8 cellular contexts compared by ENCODE assay signal in genomic region chr2:178530625-178531142, GRCh38. TPM values are rescaled to one million over a fixed set of nuclear protein-coding genes. Genes with fewer than 3 reads are reported as not detected.
DNase-seq lines count a peak whose midpoint lies in the region; ATAC-seq, FAIRE-seq and TF ChIP-seq lines count a peak whose summit lies in the region.

No MANE protein-coding gene starts in this region.

- RAD21 ChIA-PET in GM12878 (lab: Charles Lee; ENCODE audit: unreplicated experiment), result interaction anchor here (1.0 to 4.8 kb wide), 4 partner anchors 49 to 125 kb away, joined by 3 to 29 read pairs (median 6); no protein-coding TSS in a partner anchor

- SMC1A ChIA-PET in GM12878 (lab: Charles Lee; ENCODE audit: uncharacterized antibody, unreplicated experiment), result interaction anchor here (0.9 to 2.4 kb wide), 12 partner anchors 11 to 126 kb away, joined by 3 to 18 read pairs (median 3); partner anchors contain the start of gene FKBP7

- intact Hi-C loops in GM12878 (cut with micrococcal nuclease; ENCODE audit: unreplicated experiment) (loop anchor here (1.0 to 5.0 kb wide), 2 partner anchors 51 to 128 kb away; no protein-coding TSS in a partner anchor), PC-3 (cut with micrococcal nuclease) (no loop called here), Right ventricle myocardium inferior (cut with DNase I) (no loop called here)

- H3K9ac ChIP-seq in GM12878 (ENCODE audit: control insufficient read depth, insufficient read depth, low read length) (peak overlapping the region; percentile 72), PC-3 (ENCODE audit: low read length) (no peak overlapping the region)

- peak; percentile 87 for FAIRE-seq in GM12878 (lab: Jason Lieb, UNC)

- H3F3A ChIP-seq in PC-3 (ENCODE audit: low read length, unreplicated experiment), result no peaks in the 10 kb centered on the region

- 0% methylated on average over 8 of the region's 8 CpGs for WGBS in GM12878 (ENCODE audit: insufficient coverage, insufficient replicate concordance, low lambda C conversion rate, missing lambda C conversion rate)

- peak; percentile 89 for ATAC-seq in GM19468 (IDR thresholded peaks at IDR 0.05; ENCODE audit: extremely low read depth, unreplicated experiment)
- ATAC-seq in HG03469 (IDR thresholded peaks at IDR 0.05; ENCODE audit: unreplicated experiment), result peak; percentile 96
- ATAC-seq in GM12878, result peak; percentile 91
- no peak for ATAC-seq in PC-3
- ATAC-seq in Right ventricle myocardium inferior, result no peak

- H4K20me1 ChIP-seq in GM12878 (ENCODE audit: control insufficient read depth, insufficient read depth) (no peaks in the 10 kb centered on the region), PC-3 (ENCODE audit: low read length) (no peaks in the 10 kb centered on the region)

- H3K4me1 ChIP-seq in GM12878 (ENCODE audit: control insufficient read depth, insufficient read depth, low read length) (peaks cover 33% of the 10 kb centered on the region), PC-3 (ENCODE audit: insufficient read depth, low read length) (no peaks in the 10 kb centered on the region)

- peak; percentile 43; the same call in 1 of the 2 replicates for TF ChIP-seq POLR2A in GM12878 (IDR thresholded peaks at IDR 0.05; ENCODE audit: low read depth, low read length)

- TF ChIP-seq RAD21 in GM12878 (IDR thresholded peaks at IDR 0.05; ENCODE audit: insufficient read depth, low read depth, low read length), result peak; percentile 25; the same call in 1 of the 2 replicates

- H3K27ac ChIP-seq in GM12878 (ENCODE audit: control insufficient read depth, insufficient read depth) (peak overlapping the region; percentile 84), PC-3 (ENCODE audit: low read length) (no peak overlapping the region)

- H3K36me3 ChIP-seq in GM12878 (ENCODE audit: control insufficient read depth in 2 of 2, insufficient read depth in 2 of 2, low read length in 1 of 2) (peaks cover 3 to 15% of the 10 kb centered on the region in 2 experiments), PC-3 (ENCODE audit: low read depth, low read length) (0 out of 2 replicates have a peak, but pooled peaks cover 4% of the 10 kb centered on the region)

- H3K9me2 ChIP-seq in PC-3 (replicated peaks; ENCODE audit: low read length), result no peaks in the 10 kb centered on the region

- CTCF ChIA-PET in GM12878 (lab: Yijun Ruan, JAX) (interaction anchor here (0.7 to 2.2 kb wide), 5 partner anchors 14 to 418 kb away, joined by 3 to 11 read pairs (median 4); partner anchors contain the start of gene RBM45), PC-3 (lab: Charles Lee) (no interaction called here)

- H3K9me3 ChIP-seq in GM12878 (replicated peaks; ENCODE audit: control insufficient read depth, insufficient read depth, low read length), result no peaks in the 10 kb centered on the region; the same call in 2 of the 3 replicates
- H3K9me3 ChIP-seq in PC-3 (ENCODE audit: low read length), result no peaks in the 10 kb centered on the region

- POLR2A ChIA-PET in GM12878 (lab: Charles Lee) (interaction anchor here (0.8 to 1.4 kb wide), 5 partner anchors 9 to 49 kb away, joined by 3 to 6 read pairs (median 3); no protein-coding TSS in a partner anchor), PC-3 (lab: Charles Lee; ENCODE audit: unreplicated experiment) (no interaction called here)

- H3K27me3 ChIP-seq in GM12878 (replicated peaks in 1 of 2; ENCODE audit: control insufficient read depth in 2 of 2, insufficient read depth in 2 of 2, low read length in 1 of 2) (no peaks in the 10 kb centered on the region), PC-3 (ENCODE audit: low read length) (no peaks in the 10 kb centered on the region)

- in situ Hi-C loops in GM12878 (cut with MboI), result no loop called here

- H3K4me2 ChIP-seq in GM12878 (ENCODE audit: control insufficient read depth, insufficient read depth) (peak overlapping the region; percentile 94), PC-3 (ENCODE audit: low read length) (no peak overlapping the region)

- TF ChIP-seq CTCF in GM12864 (IDR thresholded peaks at IDR 0.05; ENCODE audit: low read depth, low read length, missing control alignments), result no peak
- no peak for TF ChIP-seq CTCF in GM12878 (IDR thresholded peaks at IDR 0.05 in 2 of 3, conservative IDR thresholded peaks at IDR 0.05 in 1 of 3; ENCODE audit: control insufficient read depth in 2 of 3, extremely low read depth in 1 of 3, insufficient read depth in 1 of 3, low read depth in 3 of 3, low read length in 3 of 3)
- no peak for TF ChIP-seq CTCF in PC-3 (conservative IDR thresholded peaks at IDR 0.05; ENCODE audit: low read depth, low read length)

- DNase-seq in GM12864 (ENCODE audit: low read depth) (peak; percentile 89), GM12878 (ENCODE audit: low read depth, low spot score) (peak; percentile 96), glomerular visceral epithelial cell (ENCODE audit: extremely low spot score) (no peak), PC-3 (no peak), Right ventricle myocardium inferior (ENCODE audit: missing footprints) (no peak)
- DNase-seq in activated effector memory CD4-positive, alpha-beta T cell treated with anti-CD3 and anti-CD28 coated beads, Interleukin-2, amount 50 U/mL, for 16 hours, result no peak

- peaks cover 58% of the 10 kb centered on the region for H3K79me2 ChIP-seq in GM12878 (ENCODE audit: control insufficient read depth, insufficient read depth, low read length)
- 0 out of 2 replicates have a peak, but pooled peaks cover 5% of the 10 kb centered on the region for H3K79me2 ChIP-seq in PC-3 (ENCODE audit: low read length)

- H3K4me3 ChIP-seq in GM12864 (ENCODE audit: low read depth, low read length) (peak overlapping the region; percentile 37), GM12878 (peak overlapping the region; percentile 54), PC-3 (ENCODE audit: low read length) (no peak overlapping the region)

- TF ChIP-seq EP300 in GM12878 (IDR thresholded peaks at IDR 0.05; ENCODE audit: borderline replicate concordance in 1 of 2, control insufficient read depth in 1 of 2, low read depth in 2 of 2, low read length in 2 of 2), result peak; percentile 86 to 89; a peak in 3 of 4 replicates

- H2AFZ ChIP-seq in GM12878 (ENCODE audit: control insufficient read depth, low read depth, low read length) (peak overlapping the region; percentile 64), PC-3 (ENCODE audit: low read length) (no peak overlapping the region)

- no TSS peak for BruUV-seq in GM12878 (replicated peaks; lab: Mats Ljungman, UMichigan)
- no TSS peak for BruUV-seq in PC-3 (replicated peaks; lab: Mats Ljungman, UMichigan)

TF ChIP-seq in GM12878, 131 proteins besides CTCF, POLR2A, EP300 and RAD21 (continues in another document):
- TF ChIP-seq BHLHE40 (IDR thresholded peaks at IDR 0.05; ENCODE audit: borderline replicate concordance in 1 of 2, low read depth in 2 of 2, low read length in 1 of 2) (peak; percentile 63 to 69; a peak in 2 of 4 replicates), MYB (IDR thresholded peaks at IDR 0.05; ENCODE audit: borderline replicate concordance, low read depth, low read length) (peak; percentile 56; the same call in 1 of the 2 replicates), EGR1 (IDR thresholded peaks at IDR 0.05; ENCODE audit: borderline replicate concordance in 1 of 2, low read depth in 2 of 2, low read length in 2 of 2) (no peak), SMARCA5 (IDR thresholded peaks at IDR 0.05) (no peak), POLR2AphosphoS5 (IDR thresholded peaks at IDR 0.05; ENCODE audit: low read length) (peak; percentile 66), TCF3 (IDR thresholded peaks at IDR 0.05; ENCODE audit: borderline replicate concordance, insufficient read depth, low read depth, low read length) (no peak), ZNF622 (IDR thresholded peaks at IDR 0.05) (no peak), SMAD5 (IDR thresholded peaks at IDR 0.05; ENCODE audit: low read depth) (no peak), MYC (IDR thresholded peaks at IDR 0.05; ENCODE audit: insufficient read depth, insufficient read length, insufficient replicate concordance, low read length, severe bottlenecking) (no peak)

RNA-seq across cellular contexts. Expression of gene PLEKHA3, which starts 50.4 kb away (rescaled TPM):
- total RNA-seq in GM12878 (2013; cell fraction: nucleolus; rRNA removed), result 9.8 and 12.6 TPM in 2 replicates
- total RNA-seq in GM12878 (2014; rRNA removed) (3.8 and 3.9 TPM in 2 replicates), GM12878 (2014; rRNA removed; fragmentation: Illumina TruSeq; extraction: Trizol) (7.1 and 7.3 TPM in 2 replicates), GM12878 (2021) (13.3 and 15.3 TPM in 2 replicates), PC-3 (2014; rRNA removed) (16.4 and 16.7 TPM in 2 replicates), Right ventricle myocardium inferior (36.4 TPM)
- 1.3 TPM for polyA plus RNA-seq in GM12878 (2011; ENCODE audit: low read depth)
- polyA plus RNA-seq in GM12878 (2011; rRNA removed) (21.1 and 34.0 TPM in 2 replicates), GM12878 (2014; fragmentation: Illumina TruSeq; extraction: Trizol) (7.2 and 7.3 TPM in 2 replicates), GM12878 (2014; fragmentation: Nextera tagmentation; extraction: Ambion mirVana) (1 to 10 TPM; 1.4 to 2.0 TPM), GM12878 (2014; rRNA removed) (5.4 and 7.6 TPM in 2 replicates), GM12878 (2016; fragmentation: Nextera tagmentation; extraction: Ambion mirVana) (10 to 100 TPM; 10.3 to 10.6 TPM)
- 3.0 and 3.4 TPM in 2 replicates for polyA plus RNA-seq in GM12878 (2011; cell fraction: cytosol; rRNA removed)
- polyA plus RNA-seq in GM12878 (2011; cell fraction: nucleus; rRNA removed), result 3.9 and 5.8 TPM in 2 replicates
- polyA plus RNA-seq in GM12878 (2012), result 4.5 and 6.7 TPM in 2 replicates
- 4.4 and 7.1 TPM in 2 replicates for polyA minus RNA-seq in GM12878 (2011; rRNA and poly(A)+ RNA removed)
- 2.9 and 7.5 TPM in 2 replicates for polyA minus RNA-seq in GM12878 (2011; cell fraction: cytosol; rRNA and poly(A)+ RNA removed)
- polyA minus RNA-seq in GM12878 (2011; cell fraction: nucleus; rRNA and poly(A)+ RNA removed), result 5.0 and 8.4 TPM in 2 replicates

RNA-seq across cellular contexts. Expression of gene FKBP7, which starts 52.3 kb away (rescaled TPM):
- 5.1 and 5.2 TPM in 2 replicates for total RNA-seq in GM12878 (2013; cell fraction: nucleolus; rRNA removed)
- total RNA-seq in GM12878 (2014; rRNA removed) (7.8 and 10.2 TPM in 2 replicates), GM12878 (2014; rRNA removed; fragmentation: Illumina TruSeq; extraction: Trizol) (9.6 and 10.5 TPM in 2 replicates), GM12878 (2021) (5.6 and 6.4 TPM in 2 replicates), PC-3 (2014; rRNA removed) (3.7 and 4.2 TPM in 2 replicates), Right ventricle myocardium inferior (9.3 TPM)
- 4.9 TPM for polyA plus RNA-seq in GM12878 (2011; ENCODE audit: low read depth)
- polyA plus RNA-seq in GM12878 (2011; rRNA removed) (6.3 and 8.1 TPM in 2 replicates), GM12878 (2014; fragmentation: Illumina TruSeq; extraction: Trizol) (15.2 and 17.0 TPM in 2 replicates), GM12878 (2014; fragmentation: Nextera tagmentation; extraction: Ambion mirVana) (10 to 100 TPM; 16.6 to 16.7 TPM), GM12878 (2014; rRNA removed) (9.8 and 11.3 TPM in 2 replicates), GM12878 (2016; fragmentation: Nextera tagmentation; extraction: Ambion mirVana) (10 to 100 TPM; 13.7 to 14.7 TPM)
- 2.8 TPM in 2 replicates for polyA plus RNA-seq in GM12878 (2011; cell fraction: cytosol; rRNA removed)
- polyA plus RNA-seq in GM12878 (2011; cell fraction: nucleus; rRNA removed), result 2.4 and 2.9 TPM in 2 replicates
- polyA plus RNA-seq in GM12878 (2012), result 3.6 and 4.4 TPM in 2 replicates
- 1.1 and 1.8 TPM in 2 replicates for polyA minus RNA-seq in GM12878 (2011; rRNA and poly(A)+ RNA removed)
- 0.94 and 2.8 TPM in 2 replicates for polyA minus RNA-seq in GM12878 (2011; cell fraction: cytosol; rRNA and poly(A)+ RNA removed)
- 3.9 and 5.0 TPM in 2 replicates for polyA minus RNA-seq in GM12878 (2011; cell fraction: nucleus; rRNA and poly(A)+ RNA removed)

Comparison
In these comparisons a context has a peak if more than half of its experiments do, and no peak if none do; other contexts are left out.
1. DNase-seq: peak in GM12864 (single experiment) and GM12878 (single experiment); none in glomerular visceral epithelial cell (single experiment), PC-3 (single experiment), activated effector memory CD4-positive, alpha-beta T cell treated with anti-CD3 and anti-CD28 coated beads, Interleukin-2, amount 50 U/mL, for 16 hours (single experiment) and Right ventricle myocardium inferior (single experiment).
2. ATAC-seq: peak in GM19468 (single experiment), HG03469 (single experiment) and GM12878 (single experiment); none in PC-3 (single experiment) and Right ventricle myocardium inferior (single experiment).